Comparison of ENCODE assay signal across 8 cellular contexts in genomic region chr1:112508242-112509004, GRCh38. TPM values are rescaled to one million over a fixed set of nuclear protein-coding genes. Genes with fewer than 3 reads are reported as not detected.
DNase-seq lines count a peak whose midpoint lies in the region; ATAC-seq and TF ChIP-seq lines count a peak whose summit lies in the region.

WNT2B (plus strand) TSS chr1:112508965; CDS start chr1:112509263, 298 bp downstream.

- H3K9me3 Mint-ChIP-seq in neural crest cell, result no peaks in the 10 kb centered on the region
- H3K9me3 Mint-ChIP-seq in type B pancreatic cell, result no peaks in the 10 kb centered on the region

- no peaks in the 10 kb centered on the region for H3K4me1 Mint-ChIP-seq in neural crest cell
- peaks cover 24% of the 10 kb centered on the region for H3K4me1 Mint-ChIP-seq in type B pancreatic cell (ENCODE audit: unreplicated experiment)

- H3K4me3 Mint-ChIP-seq in neural crest cell, result peak within 1 kb of the TSS; percentile 70
- H3K4me3 Mint-ChIP-seq in type B pancreatic cell, result peak within 1 kb of the TSS; percentile 81

- ATAC-seq in esophagus mucosa (peak; percentile 54), HG02642 (IDR thresholded peaks at IDR 0.05; ENCODE audit: poor library complexity, unreplicated experiment) (no peak)

- H3K27me3 Mint-ChIP-seq in neural crest cell (ENCODE audit: low read depth) (peaks cover 87% of the 10 kb centered on the region), type B pancreatic cell (peaks cover 86% of the 10 kb centered on the region)

- TF ChIP-seq CTCF in neural crest cell (conservative IDR thresholded peaks at IDR 0.05), result no peak
- peak; percentile 20 for TF ChIP-seq CTCF in type B pancreatic cell (conservative IDR thresholded peaks at IDR 0.05)

- no peak within 1 kb of the TSS for H3K27ac Mint-ChIP-seq in neural crest cell (ENCODE audit: unreplicated experiment)
- peak within 1 kb of the TSS; percentile 11 for H3K27ac Mint-ChIP-seq in type B pancreatic cell

- DNase-seq in SIG-M5 treated with dmso at 0.1 percent for 504 hours (lab: John Stamatoyannopoulos, UW; ENCODE audit: unreplicated experiment) (peak; percentile 18), SIG-M5 (lab: John Stamatoyannopoulos, UW) (no peak), NCI-H146 (lab: John Stamatoyannopoulos, UW) (peak; percentile 31), activated T-cell treated with anti-CD3 and anti-CD28 coated beads for 4 hours (peak; percentile 15), neural crest cell (ENCODE audit: low read depth, low spot score) (peak; percentile 15), type B pancreatic cell (ENCODE audit: extremely low spot score, unreplicated experiment) (no peak)

- H3K36me3 Mint-ChIP-seq in neural crest cell (ENCODE audit: low read depth) (no peaks in the 10 kb centered on the region), type B pancreatic cell (peaks cover 4% of the 10 kb centered on the region)

RNA-seq across cellular contexts. Expression of gene WNT2B, which starts in this region (rescaled TPM):
- total RNA-seq in esophagus mucosa (4.4 TPM), neural crest cell (1.3 and 1.5 TPM in 2 replicates), type B pancreatic cell (ENCODE audit: low replicate concordance) (2.7 and 41.0 TPM in 2 replicates)

Comparison
In these comparisons a context has a peak if more than half of its experiments do, and no peak if none do; other contexts are left out.
1. DNase-seq: peak in SIG-M5 treated with dmso at 0.1 percent for 504 hours (single experiment), NCI-H146 (single experiment), activated T-cell treated with anti-CD3 and anti-CD28 coated beads for 4 hours (single experiment) and neural crest cell (single experiment); none in SIG-M5 (single experiment) and type B pancreatic cell (single experiment).